ENCODE assay signal across 8 cellular contexts in the genomic region with DNA sequence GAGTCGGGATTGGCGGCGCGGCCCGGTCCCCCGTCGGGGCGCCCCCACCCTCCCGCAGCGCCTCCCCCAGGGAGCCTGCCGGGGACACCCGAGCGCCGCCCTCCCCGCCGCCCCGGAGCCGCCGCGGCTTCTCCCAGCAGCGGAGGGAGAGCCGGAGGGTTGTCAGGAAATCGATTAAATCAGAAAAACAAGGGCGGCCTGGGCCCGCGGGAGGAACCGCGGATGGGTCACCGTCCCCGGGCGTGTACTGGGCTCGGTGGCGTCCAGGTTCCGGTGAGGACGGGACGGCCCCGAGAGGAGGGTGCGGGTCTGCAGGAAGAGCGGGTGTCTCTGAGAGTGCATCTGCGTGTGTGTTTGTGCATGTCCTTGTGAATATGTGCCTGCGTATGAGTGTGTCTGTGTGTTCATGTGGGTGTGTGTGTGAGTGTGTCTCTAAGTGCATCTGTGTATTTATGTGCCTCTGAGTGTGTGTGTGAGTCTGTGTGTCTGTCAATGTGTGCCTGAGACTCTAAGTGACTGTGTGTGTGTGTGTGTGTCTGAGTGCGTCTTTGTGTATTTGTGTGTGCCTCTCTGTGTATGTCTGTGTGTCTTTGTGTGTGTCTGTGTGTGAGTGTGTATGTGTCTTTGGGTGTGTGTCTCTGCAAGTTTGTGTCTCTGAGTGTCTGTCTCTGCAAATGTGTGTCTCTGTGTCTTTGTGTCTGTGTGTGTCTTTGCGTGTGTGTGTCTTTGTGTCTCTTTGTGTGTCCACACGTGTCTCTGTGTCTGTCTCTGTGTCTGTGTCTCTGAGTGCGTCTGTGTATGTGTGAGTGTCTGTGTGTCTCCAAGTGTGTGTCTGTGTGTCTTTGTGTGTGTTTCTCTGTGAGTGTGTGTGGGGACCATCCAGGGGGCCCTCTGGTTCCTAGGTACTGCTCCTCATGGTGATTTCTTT. TPM values are rescaled to one million over a fixed set of nuclear protein-coding genes. Genes with fewer than 3 reads are reported as not detected.
A peak's percentile ranks its signal among the peaks of the same experiment; 100 is the strongest.
DNase-seq lines count a peak whose midpoint lies in the region; ATAC-seq, FAIRE-seq and TF ChIP-seq lines count a peak whose summit lies in the region.

No MANE protein-coding gene starts in this region.

- no peak overlapping the region for H3K23ac ChIP-seq in H9 (ENCODE audit: insufficient read length, low read depth, low read length)

- H3K79me2 ChIP-seq in H9 (ENCODE audit: insufficient read depth, low read length) = no peaks in the 10 kb centered on the region

- no peak overlapping the region for H4K8ac ChIP-seq in H9 (replicated peaks; ENCODE audit: insufficient read length, low read depth, low read length)

- no peaks in the 10 kb centered on the region for H3K4me1 ChIP-seq in H9 (ENCODE audit: insufficient read depth, low read length)
- peaks cover 46% of the 10 kb centered on the region for H3K4me1 ChIP-seq in lower lobe of right lung
- H3K4me1 ChIP-seq in tibial artery = peaks cover 6 to 74% (median 54%) of the 10 kb centered on the region in 4 donors

- H3K79me1 ChIP-seq in H9 (ENCODE audit: insufficient read depth, low read depth, low read length, poor library complexity, severe bottlenecking) = no peaks in the 10 kb centered on the region

- WGBS in H9 (ENCODE audit: extremely low coverage, insufficient read length, low lambda C conversion rate) = no CpG with 5 or more reads among the region's 45 CpGs

- no peak overlapping the region for H2BK5ac ChIP-seq in H9 (ENCODE audit: insufficient read length, low read length)

- H3K56ac ChIP-seq in H9 (ENCODE audit: insufficient read length, low read depth, low read length) = no peak overlapping the region

- peak; percentile 25 to 44 (median 38) for ATAC-seq in T-cell (replicated peaks in 1 of 4)
- peak; percentile 37 to 55 for ATAC-seq in lower lobe of right lung

- H2AK5ac ChIP-seq in H9 (ENCODE audit: insufficient read length, low read length) = no peak overlapping the region

- H3K27ac ChIP-seq in H9 (ENCODE audit: insufficient read length, low read depth, low read length) = no peak overlapping the region
- peak overlapping the region; percentile 88 for H3K27ac ChIP-seq in lower lobe of right lung
- H3K27ac ChIP-seq in tibial artery = peak overlapping the region; percentile 91 to 98

- no peak overlapping the region for H4K5ac ChIP-seq in H9 (ENCODE audit: insufficient read length, low read depth, low read length)

- H3K9me3 Mint-ChIP-seq in H9 = peaks cover 3 to 4% of the 10 kb centered on the region in 2 experiments
- peaks cover 3 to 4% (median 4%) of the 10 kb centered on the region in 3 donors for H3K9me3 Mint-ChIP-seq in T-cell

- H2BK15ac ChIP-seq in H9 (ENCODE audit: low read depth, low read length) = no peak overlapping the region

- H3K27ac Mint-ChIP-seq in H9 (no peak overlapping the region), T-cell (no peak overlapping the region)

- FAIRE-seq in D721Med (lab: Jason Lieb, UNC) = no peak

- intact Hi-C loops in lower lobe of right lung (cut with DNase I) = no loop called here
- intact Hi-C loops in tibial artery (cut with DNase I; ENCODE audit: low total_unique reads) = loop anchor here (10.0 kb wide), 1 partner anchor 61 kb away; no protein-coding TSS in a partner anchor

- peaks cover 27% of the 10 kb centered on the region for H3K27me3 Mint-ChIP-seq in H9 (ENCODE audit: low read depth)
- H3K27me3 Mint-ChIP-seq in T-cell = no peaks in the 10 kb centered on the region

- peak overlapping the region; percentile 57 for H3K4me2 ChIP-seq in H9 (ENCODE audit: insufficient read depth, insufficient read length, low read length)

- no peak overlapping the region for H2BK20ac ChIP-seq in H9 (ENCODE audit: low read depth, low read length, poor library complexity, severe bottlenecking)

- CTCF ChIA-PET in AG04449 (lab: Yijun Ruan, JAX) (no interaction called here), T-cell (lab: Charles Lee) (no interaction called here)

- H3K4me3 Mint-ChIP-seq in H9 (no peak overlapping the region), T-cell (no peak overlapping the region)

- H3K9ac ChIP-seq in H9 (ENCODE audit: extremely low read depth, insufficient read length, low read length) = peak overlapping the region; percentile 10

- H3K9me3 ChIP-seq in H9 (ENCODE audit: control insufficient read depth, low read depth, low read length) = no peaks in the 10 kb centered on the region
- H3K9me3 ChIP-seq in lower lobe of right lung = peaks cover 2% of the 10 kb centered on the region
- H3K9me3 ChIP-seq in tibial artery = peaks cover 0 to 2% (median 0%) of the 10 kb centered on the region in 3 donors

- peaks cover 10 to 13% of the 10 kb centered on the region in 2 experiments for H3K4me1 Mint-ChIP-seq in H9
- peaks cover 18 to 25% (median 19%) of the 10 kb centered on the region in 3 donors for H3K4me1 Mint-ChIP-seq in T-cell

- H3K27me3 ChIP-seq in H9 (ENCODE audit: insufficient read depth, low read length) = peaks cover 8% of the 10 kb centered on the region; the same call in 1 of the 2 replicates
- no peaks in the 10 kb centered on the region for H3K27me3 ChIP-seq in lower lobe of right lung (ENCODE audit: low read depth)
- no peaks in the 10 kb centered on the region for H3K27me3 ChIP-seq in tibial artery

- TF ChIP-seq CTCF in AG04449 (IDR thresholded peaks at IDR 0.05; ENCODE audit: insufficient read depth, low read length, missing control alignments) = no peak
- no peak for TF ChIP-seq CTCF in H9 (conservative IDR thresholded peaks at IDR 0.05)
- TF ChIP-seq CTCF in cardiac fibroblast (IDR thresholded peaks at IDR 0.05; ENCODE audit: low read depth, low read length) = no peak
- no peak for TF ChIP-seq CTCF in lower lobe of right lung (IDR thresholded peaks at IDR 0.05)
- no peak for TF ChIP-seq CTCF in tibial artery (IDR thresholded peaks at IDR 0.05)
- TF ChIP-seq CTCF in D721Med (IDR thresholded peaks at IDR 0.05; ENCODE audit: insufficient read depth, missing control alignments) = no peak

- no peak overlapping the region for H2BK12ac ChIP-seq in H9 (ENCODE audit: insufficient read length, low read depth, low read length)

- H2AFZ ChIP-seq in H9 (ENCODE audit: low read length) = no peak overlapping the region

- H3K18ac ChIP-seq in H9 (ENCODE audit: insufficient read length, low read depth, low read length) = no peak overlapping the region

- H3K36me3 ChIP-seq in lower lobe of right lung (no peaks in the 10 kb centered on the region), tibial artery (no peaks in the 10 kb centered on the region)

- H4K20me1 ChIP-seq in H9 (ENCODE audit: control insufficient read depth, insufficient read depth, insufficient read length) = no peaks in the 10 kb centered on the region

- H3K4me3 ChIP-seq in AG04449 (ENCODE audit: low read depth, low read length) = peak overlapping the region; percentile 83
- peak overlapping the region; percentile 87 to 99 for H3K4me3 ChIP-seq in cardiac fibroblast (replicated peaks in 1 of 2; ENCODE audit: low read depth in 2 of 2, low read length in 2 of 2)
- peak overlapping the region; percentile 88 for H3K4me3 ChIP-seq in lower lobe of right lung
- peak overlapping the region; percentile 81 to 92 for H3K4me3 ChIP-seq in tibial artery

- POLR2A ChIA-PET in AG04449 (lab: Yijun Ruan, JAX) = no interaction called here
- POLR2A ChIA-PET in T-cell (lab: Charles Lee) = no interaction called here

- no peak overlapping the region for H4K91ac ChIP-seq in H9 (ENCODE audit: insufficient read length, low read depth, low read length)

- no peak for DNase-seq in AG04449 (ENCODE audit: low read depth, low spot score)
- DNase-seq in H9 = no peak
- DNase-seq in T-cell = peak in 20 of 34 experiments; percentile 7 to 49 (median 27)
- peak in 1 of 2 donors; percentile 38 for DNase-seq in cardiac fibroblast (ENCODE audit: low read depth in 2 of 2)
- no peak for DNase-seq in lower lobe of right lung
- DNase-seq in tibial artery = no peak
- DNase-seq in D721Med (ENCODE audit: insufficient read length, low spot score) = no peak
- DNase-seq in NCI-H226 = no peak

- no peak overlapping the region for H3K4ac ChIP-seq in H9 (ENCODE audit: low read depth, low read length)

- H3K23me2 ChIP-seq in H9 (ENCODE audit: insufficient read length, low read depth, low read length, poor library complexity, severe bottlenecking) = peaks cover 9% of the 10 kb centered on the region

- H3K36me3 Mint-ChIP-seq in H9 (ENCODE audit: insufficient read depth in 1 of 3, low read depth in 3 of 3) = peaks cover 0 to 3% (median 0%) of the 10 kb centered on the region in 3 experiments; a peak in 2 of 7 replicates
- peaks cover 3% of the 10 kb centered on the region for H3K36me3 Mint-ChIP-seq in T-cell

- H3K14ac ChIP-seq in H9 (ENCODE audit: insufficient read depth, low read length) = no peak overlapping the region

- no peak overlapping the region for H2BK120ac ChIP-seq in H9 (ENCODE audit: low read depth, low read length, poor library complexity, severe bottlenecking)

- H3T11ph ChIP-seq in H9 (ENCODE audit: low read length) = no peak overlapping the region

RNA-seq across cellular contexts. Expression of gene SPSB1, which starts 1.1 kb away (rescaled TPM):
- total RNA-seq in H9 (2021) (2.7 and 2.9 TPM in 2 replicates), T-cell (1 to 10 TPM; 3.1 to 6.4 (median 5.4) TPM), lower lobe of right lung (14.7 TPM)

RNA-seq across cellular contexts. Expression of gene H6PD, which starts 59.2 kb away (rescaled TPM):
- total RNA-seq in H9 (2021) (7.6 and 7.9 TPM in 2 replicates), T-cell (10 to 100 TPM; 17.6 to 26.5 (median 23.9) TPM), lower lobe of right lung (40.7 TPM)

Comparison
In these comparisons a context has a peak if more than half of its experiments do, and no peak if none do; other contexts are left out.
1. DNase-seq: peak in T-cell (20 of 34); none in AG04449 (single experiment), H9 (single experiment), lower lobe of right lung (single experiment), tibial artery (0 of 2), D721Med (single experiment) and NCI-H226 (single experiment).
2. Peak in every context shown above with its lines, with median percentiles within 50 percentile points of each other: H3K4me3 ChIP-seq.